In the genomic region with DNA sequence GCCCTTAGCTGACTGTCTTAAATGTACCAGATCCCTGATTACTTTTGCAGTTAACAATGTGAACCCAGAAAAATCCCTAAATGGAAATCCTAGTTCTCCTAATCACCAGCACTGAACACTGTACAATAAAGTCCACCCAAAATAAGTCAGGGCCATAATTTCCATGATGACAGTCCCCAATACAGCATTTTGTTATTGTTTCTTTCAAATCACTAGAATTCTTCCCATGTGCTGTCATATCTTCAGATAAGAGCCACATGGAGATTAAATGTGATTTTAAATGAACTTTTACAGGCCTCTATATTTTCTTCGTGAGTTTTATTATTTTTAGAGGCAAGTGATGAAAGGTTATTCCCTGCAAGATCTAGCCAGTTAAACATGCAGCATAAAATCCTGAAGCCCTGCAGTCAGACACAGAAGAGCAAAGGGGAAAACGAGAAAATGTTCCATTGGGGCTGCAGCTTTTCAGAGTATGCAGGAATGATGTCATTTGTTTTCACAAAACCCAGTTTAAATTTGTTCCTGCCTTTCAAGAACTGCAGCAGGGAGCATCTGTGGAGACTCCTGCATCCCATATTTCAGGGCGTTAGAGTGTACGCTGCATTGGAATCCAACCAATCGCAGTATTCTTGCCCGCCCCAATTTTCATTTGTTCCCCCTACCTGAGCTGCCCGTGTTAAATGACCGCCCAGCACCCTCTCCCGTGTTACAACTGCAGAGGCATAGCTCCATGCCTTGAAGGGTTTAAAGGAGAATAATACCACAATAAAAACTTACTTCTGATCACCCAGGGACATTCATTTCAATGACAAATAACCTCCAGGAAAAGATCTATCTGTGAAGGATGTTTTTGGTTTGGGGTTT, we compare ENCODE assay signal across 1 cellular context.
TF ChIP-seq lines count a peak whose summit lies in the region.

No MANE protein-coding gene starts in this region.

TF ChIP-seq in HEK293, 187 proteins besides CTCF, POLR2A, EP300 and RAD21 (continued from another document):
- TF ChIP-seq, protein P1, sequence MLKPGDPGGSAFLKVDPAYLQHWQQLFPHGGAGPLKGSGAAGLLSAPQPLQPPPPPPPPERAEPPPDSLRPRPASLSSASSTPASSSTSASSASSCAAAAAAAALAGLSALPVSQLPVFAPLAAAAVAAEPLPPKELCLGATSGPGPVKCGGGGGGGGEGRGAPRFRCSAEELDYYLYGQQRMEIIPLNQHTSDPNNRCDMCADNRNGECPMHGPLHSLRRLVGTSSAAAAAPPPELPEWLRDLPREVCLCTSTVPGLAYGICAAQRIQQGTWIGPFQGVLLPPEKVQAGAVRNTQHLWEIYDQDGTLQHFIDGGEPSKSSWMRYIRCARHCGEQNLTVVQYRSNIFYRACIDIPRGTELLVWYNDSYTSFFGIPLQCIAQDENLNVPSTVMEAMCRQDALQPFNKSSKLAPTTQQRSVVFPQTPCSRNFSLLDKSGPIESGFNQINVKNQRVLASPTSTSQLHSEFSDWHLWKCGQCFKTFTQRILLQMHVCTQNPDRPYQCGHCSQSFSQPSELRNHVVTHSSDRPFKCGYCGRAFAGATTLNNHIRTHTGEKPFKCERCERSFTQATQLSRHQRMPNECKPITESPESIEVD (tag by site-specific recombination; IDR thresholded peaks at IDR 0.05): peak; percentile 85
- TF ChIP-seq ZNF792 (tag by site-specific recombination; IDR thresholded peaks at IDR 0.05) (no peak), ZBTB17 (tag by site-specific recombination; IDR thresholded peaks at IDR 0.05) (peak; percentile 40; the same call in 1 of the 2 replicates), ZNF19 (tag by site-specific recombination; IDR thresholded peaks at IDR 0.05; ENCODE audit: low read depth) (no peak), ZEB2 (tag by site-specific recombination; IDR thresholded peaks at IDR 0.05) (peak; percentile 61), ZBTB20 (tag by site-specific recombination; IDR thresholded peaks at IDR 0.05) (no peak), ZNF629 (tag by site-specific recombination; IDR thresholded peaks at IDR 0.05) (peak; percentile 47; the same call in 1 of the 2 replicates), YY1 (tag by site-specific recombination; IDR thresholded peaks at IDR 0.05) (no peak), SP7 (tag by site-specific recombination; IDR thresholded peaks at IDR 0.05) (peak; percentile 34; the same call in 1 of the 2 replicates), ZNF391 (tag by site-specific recombination; IDR thresholded peaks at IDR 0.05; ENCODE audit: borderline replicate concordance, low read depth) (no peak), ZNF677 (tag by site-specific recombination; IDR thresholded peaks at IDR 0.05) (no peak), ZNF610 (tag by site-specific recombination; IDR thresholded peaks at IDR 0.05; ENCODE audit: borderline replicate concordance) (no peak), TRIM28 (IDR thresholded peaks at IDR 0.05; ENCODE audit: borderline replicate concordance, low read length) (peak; percentile 4; the same call in 1 of the 2 replicates), SETDB1 (IDR thresholded peaks at IDR 0.05; ENCODE audit: insufficient read length, low read length) (no peak), ZNF175 (tag by site-specific recombination; IDR thresholded peaks at IDR 0.05) (no peak), ZNF211 (tag by site-specific recombination; IDR thresholded peaks at IDR 0.05; ENCODE audit: low read depth) (no peak), ZNF223 (tag by site-specific recombination; IDR thresholded peaks at IDR 0.05) (no peak), ZNF394 (tag by site-specific recombination; IDR thresholded peaks at IDR 0.05; ENCODE audit: borderline replicate concordance) (peak; percentile 79), OSR2 (tag by site-specific recombination; IDR thresholded peaks at IDR 0.05) (0 out of 2 replicates have a peak, but pooled peaks have one; percentile 7), ZNF501 (tag by site-specific recombination; IDR thresholded peaks at IDR 0.05) (no peak), IKZF3 (tag by site-specific recombination; IDR thresholded peaks at IDR 0.05) (peak; percentile 51; the same call in 1 of the 2 replicates), SP2 (tag by site-specific recombination; IDR thresholded peaks at IDR 0.05) (peak; percentile 45; the same call in 1 of the 2 replicates), ZFP37 (tag by site-specific recombination; IDR thresholded peaks at IDR 0.05) (peak; percentile 72; the same call in 1 of the 2 replicates), FEZF1 (tag by site-specific recombination; IDR thresholded peaks at IDR 0.05) (peak; percentile 54)
- TF ChIP-seq, protein P2, sequence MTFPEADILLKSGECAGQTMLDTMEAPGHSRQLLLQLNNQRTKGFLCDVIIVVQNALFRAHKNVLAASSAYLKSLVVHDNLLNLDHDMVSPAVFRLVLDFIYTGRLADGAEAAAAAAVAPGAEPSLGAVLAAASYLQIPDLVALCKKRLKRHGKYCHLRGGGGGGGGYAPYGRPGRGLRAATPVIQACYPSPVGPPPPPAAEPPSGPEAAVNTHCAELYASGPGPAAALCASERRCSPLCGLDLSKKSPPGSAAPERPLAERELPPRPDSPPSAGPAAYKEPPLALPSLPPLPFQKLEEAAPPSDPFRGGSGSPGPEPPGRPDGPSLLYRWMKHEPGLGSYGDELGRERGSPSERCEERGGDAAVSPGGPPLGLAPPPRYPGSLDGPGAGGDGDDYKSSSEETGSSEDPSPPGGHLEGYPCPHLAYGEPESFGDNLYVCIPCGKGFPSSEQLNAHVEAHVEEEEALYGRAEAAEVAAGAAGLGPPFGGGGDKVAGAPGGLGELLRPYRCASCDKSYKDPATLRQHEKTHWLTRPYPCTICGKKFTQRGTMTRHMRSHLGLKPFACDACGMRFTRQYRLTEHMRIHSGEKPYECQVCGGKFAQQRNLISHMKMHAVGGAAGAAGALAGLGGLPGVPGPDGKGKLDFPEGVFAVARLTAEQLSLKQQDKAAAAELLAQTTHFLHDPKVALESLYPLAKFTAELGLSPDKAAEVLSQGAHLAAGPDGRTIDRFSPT (tag by site-specific recombination; IDR thresholded peaks at IDR 0.05): 0 out of 2 replicates have a peak, but pooled peaks have one; percentile 40
- TF ChIP-seq, protein P3, sequence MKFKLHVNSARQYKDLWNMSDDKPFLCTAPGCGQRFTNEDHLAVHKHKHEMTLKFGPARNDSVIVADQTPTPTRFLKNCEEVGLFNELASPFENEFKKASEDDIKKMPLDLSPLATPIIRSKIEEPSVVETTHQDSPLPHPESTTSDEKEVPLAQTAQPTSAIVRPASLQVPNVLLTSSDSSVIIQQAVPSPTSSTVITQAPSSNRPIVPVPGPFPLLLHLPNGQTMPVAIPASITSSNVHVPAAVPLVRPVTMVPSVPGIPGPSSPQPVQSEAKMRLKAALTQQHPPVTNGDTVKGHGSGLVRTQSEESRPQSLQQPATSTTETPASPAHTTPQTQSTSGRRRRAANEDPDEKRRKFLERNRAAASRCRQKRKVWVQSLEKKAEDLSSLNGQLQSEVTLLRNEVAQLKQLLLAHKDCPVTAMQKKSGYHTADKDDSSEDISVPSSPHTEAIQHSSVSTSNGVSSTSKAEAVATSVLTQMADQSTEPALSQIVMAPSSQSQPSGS (tag by site-specific recombination; IDR thresholded peaks at IDR 0.05; ENCODE audit: low read depth): peak; percentile 83
- TF ChIP-seq, protein P4, sequence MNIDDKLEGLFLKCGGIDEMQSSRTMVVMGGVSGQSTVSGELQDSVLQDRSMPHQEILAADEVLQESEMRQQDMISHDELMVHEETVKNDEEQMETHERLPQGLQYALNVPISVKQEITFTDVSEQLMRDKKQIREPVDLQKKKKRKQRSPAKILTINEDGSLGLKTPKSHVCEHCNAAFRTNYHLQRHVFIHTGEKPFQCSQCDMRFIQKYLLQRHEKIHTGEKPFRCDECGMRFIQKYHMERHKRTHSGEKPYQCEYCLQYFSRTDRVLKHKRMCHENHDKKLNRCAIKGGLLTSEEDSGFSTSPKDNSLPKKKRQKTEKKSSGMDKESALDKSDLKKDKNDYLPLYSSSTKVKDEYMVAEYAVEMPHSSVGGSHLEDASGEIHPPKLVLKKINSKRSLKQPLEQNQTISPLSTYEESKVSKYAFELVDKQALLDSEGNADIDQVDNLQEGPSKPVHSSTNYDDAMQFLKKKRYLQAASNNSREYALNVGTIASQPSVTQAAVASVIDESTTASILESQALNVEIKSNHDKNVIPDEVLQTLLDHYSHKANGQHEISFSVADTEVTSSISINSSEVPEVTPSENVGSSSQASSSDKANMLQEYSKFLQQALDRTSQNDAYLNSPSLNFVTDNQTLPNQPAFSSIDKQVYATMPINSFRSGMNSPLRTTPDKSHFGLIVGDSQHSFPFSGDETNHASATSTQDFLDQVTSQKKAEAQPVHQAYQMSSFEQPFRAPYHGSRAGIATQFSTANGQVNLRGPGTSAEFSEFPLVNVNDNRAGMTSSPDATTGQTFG (tag by site-specific recombination; IDR thresholded peaks at IDR 0.05; ENCODE audit: borderline replicate concordance): no peak
- TF ChIP-seq, protein P5, sequence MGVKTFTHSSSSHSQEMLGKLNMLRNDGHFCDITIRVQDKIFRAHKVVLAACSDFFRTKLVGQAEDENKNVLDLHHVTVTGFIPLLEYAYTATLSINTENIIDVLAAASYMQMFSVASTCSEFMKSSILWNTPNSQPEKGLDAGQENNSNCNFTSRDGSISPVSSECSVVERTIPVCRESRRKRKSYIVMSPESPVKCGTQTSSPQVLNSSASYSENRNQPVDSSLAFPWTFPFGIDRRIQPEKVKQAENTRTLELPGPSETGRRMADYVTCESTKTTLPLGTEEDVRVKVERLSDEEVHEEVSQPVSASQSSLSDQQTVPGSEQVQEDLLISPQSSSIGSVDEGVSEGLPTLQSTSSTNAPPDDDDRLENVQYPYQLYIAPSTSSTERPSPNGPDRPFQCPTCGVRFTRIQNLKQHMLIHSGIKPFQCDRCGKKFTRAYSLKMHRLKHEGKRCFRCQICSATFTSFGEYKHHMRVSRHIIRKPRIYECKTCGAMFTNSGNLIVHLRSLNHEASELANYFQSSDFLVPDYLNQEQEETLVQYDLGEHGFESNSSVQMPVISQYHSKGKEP (tag by site-specific recombination; IDR thresholded peaks at IDR 0.05): peak; percentile 97
- TF ChIP-seq, protein P6, sequence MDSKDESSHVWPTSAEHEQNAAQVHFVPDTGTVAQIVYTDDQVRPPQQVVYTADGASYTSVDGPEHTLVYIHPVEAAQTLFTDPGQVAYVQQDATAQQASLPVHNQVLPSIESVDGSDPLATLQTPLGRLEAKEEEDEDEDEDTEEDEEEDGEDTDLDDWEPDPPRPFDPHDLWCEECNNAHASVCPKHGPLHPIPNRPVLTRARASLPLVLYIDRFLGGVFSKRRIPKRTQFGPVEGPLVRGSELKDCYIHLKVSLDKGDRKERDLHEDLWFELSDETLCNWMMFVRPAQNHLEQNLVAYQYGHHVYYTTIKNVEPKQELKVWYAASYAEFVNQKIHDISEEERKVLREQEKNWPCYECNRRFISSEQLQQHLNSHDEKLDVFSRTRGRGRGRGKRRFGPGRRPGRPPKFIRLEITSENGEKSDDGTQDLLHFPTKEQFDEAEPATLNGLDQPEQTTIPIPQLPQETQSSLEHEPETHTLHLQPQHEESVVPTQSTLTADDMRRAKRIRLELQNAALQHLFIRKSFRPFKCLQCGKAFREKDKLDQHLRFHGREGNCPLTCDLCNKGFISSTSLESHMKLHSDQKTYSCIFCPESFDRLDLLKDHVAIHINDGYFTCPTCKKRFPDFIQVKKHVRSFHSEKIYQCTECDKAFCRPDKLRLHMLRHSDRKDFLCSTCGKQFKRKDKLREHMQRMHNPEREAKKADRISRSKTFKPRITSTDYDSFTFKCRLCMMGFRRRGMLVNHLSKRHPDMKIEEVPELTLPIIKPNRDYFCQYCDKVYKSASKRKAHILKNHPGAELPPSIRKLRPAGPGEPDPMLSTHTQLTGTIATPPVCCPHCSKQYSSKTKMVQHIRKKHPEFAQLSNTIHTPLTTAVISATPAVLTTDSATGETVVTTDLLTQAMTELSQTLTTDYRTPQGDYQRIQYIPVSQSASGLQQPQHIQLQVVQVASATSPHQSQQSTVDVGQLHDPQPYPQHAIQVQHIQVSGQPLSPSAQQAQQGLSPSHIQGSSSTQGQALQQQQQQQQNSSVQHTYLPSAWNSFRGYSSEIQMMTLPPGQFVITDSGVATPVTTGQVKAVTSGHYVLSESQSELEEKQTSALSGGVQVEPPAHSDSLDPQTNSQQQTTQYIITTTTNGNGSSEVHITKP (tag by site-specific recombination; IDR thresholded peaks at IDR 0.05): 0 out of 2 replicates have a peak, but pooled peaks have one; percentile 13
- TF ChIP-seq, protein P7, sequence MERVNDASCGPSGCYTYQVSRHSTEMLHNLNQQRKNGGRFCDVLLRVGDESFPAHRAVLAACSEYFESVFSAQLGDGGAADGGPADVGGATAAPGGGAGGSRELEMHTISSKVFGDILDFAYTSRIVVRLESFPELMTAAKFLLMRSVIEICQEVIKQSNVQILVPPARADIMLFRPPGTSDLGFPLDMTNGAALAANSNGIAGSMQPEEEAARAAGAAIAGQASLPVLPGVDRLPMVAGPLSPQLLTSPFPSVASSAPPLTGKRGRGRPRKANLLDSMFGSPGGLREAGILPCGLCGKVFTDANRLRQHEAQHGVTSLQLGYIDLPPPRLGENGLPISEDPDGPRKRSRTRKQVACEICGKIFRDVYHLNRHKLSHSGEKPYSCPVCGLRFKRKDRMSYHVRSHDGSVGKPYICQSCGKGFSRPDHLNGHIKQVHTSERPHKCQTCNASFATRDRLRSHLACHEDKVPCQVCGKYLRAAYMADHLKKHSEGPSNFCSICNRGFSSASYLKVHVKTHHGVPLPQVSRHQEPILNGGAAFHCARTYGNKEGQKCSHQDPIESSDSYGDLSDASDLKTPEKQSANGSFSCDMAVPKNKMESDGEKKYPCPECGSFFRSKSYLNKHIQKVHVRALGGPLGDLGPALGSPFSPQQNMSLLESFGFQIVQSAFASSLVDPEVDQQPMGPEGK (tag by site-specific recombination; IDR thresholded peaks at IDR 0.05): peak; percentile 37; the same call in 1 of the 2 replicates
- TF ChIP-seq, protein P8, sequence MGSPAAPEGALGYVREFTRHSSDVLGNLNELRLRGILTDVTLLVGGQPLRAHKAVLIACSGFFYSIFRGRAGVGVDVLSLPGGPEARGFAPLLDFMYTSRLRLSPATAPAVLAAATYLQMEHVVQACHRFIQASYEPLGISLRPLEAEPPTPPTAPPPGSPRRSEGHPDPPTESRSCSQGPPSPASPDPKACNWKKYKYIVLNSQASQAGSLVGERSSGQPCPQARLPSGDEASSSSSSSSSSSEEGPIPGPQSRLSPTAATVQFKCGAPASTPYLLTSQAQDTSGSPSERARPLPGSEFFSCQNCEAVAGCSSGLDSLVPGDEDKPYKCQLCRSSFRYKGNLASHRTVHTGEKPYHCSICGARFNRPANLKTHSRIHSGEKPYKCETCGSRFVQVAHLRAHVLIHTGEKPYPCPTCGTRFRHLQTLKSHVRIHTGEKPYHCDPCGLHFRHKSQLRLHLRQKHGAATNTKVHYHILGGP (tag by site-specific recombination; IDR thresholded peaks at IDR 0.05): no peak
